10 cellular contexts compared by ENCODE assay signal in genomic region chr12:12804011-12804410, GRCh38. TPM values are rescaled to one million over a fixed set of nuclear protein-coding genes. Genes with fewer than 3 reads are reported as not detected.
DNase-seq lines count a peak whose midpoint lies in the region; ATAC-seq and TF ChIP-seq lines count a peak whose summit lies in the region.
"Had no signal": no experiment of that assay in that cellular context is flagged by ENCODE, and none has a peak within 500 bp of the region (broad histone marks: within the 10 kb centered on the region; RNA-seq: fewer than 3 reads in every experiment).

No MANE protein-coding gene starts in this region.

- H3K9me3 ChIP-seq in suprapubic skin, result no peaks in the 10 kb centered on the region
- H3K9me3 ChIP-seq in tibial nerve, result no peaks in the 10 kb centered on the region

- H3K36me3 Mint-ChIP-seq in activated CD4-positive, alpha-beta T cell treated with anti-CD3 and anti-CD28 coated beads for 36 hours (ENCODE audit: low read depth), result no peaks in the 10 kb centered on the region
- no peaks in the 10 kb centered on the region for H3K36me3 Mint-ChIP-seq in T-cell

- H3K4me1 Mint-ChIP-seq in activated CD4-positive, alpha-beta T cell treated with anti-CD3 and anti-CD28 coated beads for 36 hours, result peaks cover 57% of the 10 kb centered on the region
- peaks cover 57 to 66% (median 60%) of the 10 kb centered on the region in 3 donors for H3K4me1 Mint-ChIP-seq in T-cell

- peak overlapping the region; percentile 15 for H3K27ac Mint-ChIP-seq in activated CD4-positive, alpha-beta T cell treated with anti-CD3 and anti-CD28 coated beads for 36 hours
- H3K27ac Mint-ChIP-seq in T-cell, result peak overlapping the region; percentile 93 to 100

- CTCF ChIA-PET in activated CD4-positive, alpha-beta T cell treated with anti-CD3 and anti-CD28 coated beads for 36 hours (lab: Charles Lee), result interaction anchor here (0.6 to 4.3 kb wide), 3 partner anchors 10 to 1515 kb away, joined by 3 to 27 read pairs (median 5); partner anchors contain the start of gene DDX47
- CTCF ChIA-PET in T-cell (lab: Charles Lee), result interaction anchor here (0.6 to 1.0 kb wide), 3 partner anchors 15 to 30 kb away, joined by 3 to 4 read pairs (median 4); no protein-coding TSS in a partner anchor

- no peaks in the 10 kb centered on the region for H3K9me3 Mint-ChIP-seq in activated CD4-positive, alpha-beta T cell treated with anti-CD3 and anti-CD28 coated beads for 36 hours (ENCODE audit: low read depth)
- H3K9me3 Mint-ChIP-seq in T-cell, result no peaks in the 10 kb centered on the region

- TF ChIP-seq EP300 in suprapubic skin (IDR thresholded peaks at IDR 0.05) (no peak), tibial nerve (IDR thresholded peaks at IDR 0.05) (no peak)

- peaks cover 62% of the 10 kb centered on the region for H3K4me1 ChIP-seq in suprapubic skin
- peaks cover 0 to 27% (median 15%) of the 10 kb centered on the region in 4 donors for H3K4me1 ChIP-seq in tibial nerve
- H3K4me1 ChIP-seq: parathyroid adenoma had no signal

- H3K27ac ChIP-seq in suprapubic skin (peak overlapping the region; percentile 78), tibial nerve (peak overlapping the region in 1 of 4 donors; percentile 3)
- H3K27ac ChIP-seq: parathyroid adenoma had no signal

- no peak overlapping the region for H3K4me3 Mint-ChIP-seq in activated CD4-positive, alpha-beta T cell treated with anti-CD3 and anti-CD28 coated beads for 36 hours
- no peak overlapping the region for H3K4me3 Mint-ChIP-seq in T-cell

- H3K4me3 ChIP-seq in fibroblast of pulmonary artery (replicated peaks; ENCODE audit: low read depth, low read length) (no peak overlapping the region), suprapubic skin (no peak overlapping the region), tibial nerve (no peak overlapping the region)

- no peak for ATAC-seq in activated CD4-positive, alpha-beta T cell treated with anti-CD3 and anti-CD28 coated beads for 36 hours
- ATAC-seq in T-cell (replicated peaks in 1 of 4) (no peak), GM19463 (IDR thresholded peaks at IDR 0.05; ENCODE audit: unreplicated experiment) (no peak)

- H3K27me3 ChIP-seq in suprapubic skin, result no peaks in the 10 kb centered on the region
- H3K27me3 ChIP-seq in tibial nerve, result no peaks in the 10 kb centered on the region

- 83% methylated on average over 6 of the region's 6 CpGs for WGBS in suprapubic skin
- WGBS in tibial nerve, 2 donors, result 82 to 90% methylated on average over 6 of the region's 6 CpGs

- TF ChIP-seq CTCF in fibroblast of pulmonary artery (IDR thresholded peaks at IDR 0.05; ENCODE audit: low read length, missing control alignments) (no peak), suprapubic skin (IDR thresholded peaks at IDR 0.05) (no peak), tibial nerve (IDR thresholded peaks at IDR 0.05) (no peak)

- intact Hi-C loops in activated CD4-positive, alpha-beta T cell treated with anti-CD3 and anti-CD28 coated beads for 36 hours (cut with DNase I, micrococcal nuclease), result no loop called here

- no peaks in the 10 kb centered on the region for H3K36me3 ChIP-seq in suprapubic skin
- H3K36me3 ChIP-seq in tibial nerve, result no peaks in the 10 kb centered on the region

- POLR2A ChIA-PET in activated CD4-positive, alpha-beta T cell treated with anti-CD3 and anti-CD28 coated beads for 36 hours (lab: Charles Lee), result no interaction called here
- POLR2A ChIA-PET in T-cell (lab: Charles Lee), result interaction anchor here in 1 of 2 donors (0.7 kb wide), 2 partner anchors 11 to 428 kb away, joined by 3 to 5 read pairs; no protein-coding TSS in a partner anchor

- DNase-seq in activated CD4-positive, alpha-beta T cell treated with anti-CD3 and anti-CD28 coated beads for 36 hours, result no peak
- DNase-seq in activated CD4-positive, alpha-beta T cell treated with anti-CD3 and anti-CD28 coated beads, Interleukin-2, amount 50 U/mL, for 4 hours, result no peak
- DNase-seq in T-cell, result no peak
- DNase-seq in fibroblast of pulmonary artery (ENCODE audit: low read depth), result peak; percentile 27
- no peak for DNase-seq in suprapubic skin (ENCODE audit: low spot score in 2 of 2)
- DNase-seq in tibial nerve (ENCODE audit: low spot score in 2 of 2), result no peak
- no peak for DNase-seq in NAMALWA (ENCODE audit: low spot score)
- DNase-seq: activated T-cell treated with anti-CD3 and anti-CD28 coated beads for 4 hours had no signal

- TF ChIP-seq POLR2A in suprapubic skin (IDR thresholded peaks at IDR 0.05) (no peak), tibial nerve (IDR thresholded peaks at IDR 0.05) (no peak)

- H3K27me3 Mint-ChIP-seq in activated CD4-positive, alpha-beta T cell treated with anti-CD3 and anti-CD28 coated beads for 36 hours, result no peaks in the 10 kb centered on the region
- H3K27me3 Mint-ChIP-seq in T-cell, result no peaks in the 10 kb centered on the region

RNA-seq across cellular contexts. Expression of gene DDX47, which starts 9.1 kb away (rescaled TPM):
- 10 to 100 TPM; 91.3 to 91.9 TPM for total RNA-seq in activated CD4-positive, alpha-beta T cell treated with anti-CD3 and anti-CD28 coated beads for 36 hours
- total RNA-seq in T-cell (100 to 1,000 TPM in 2 of 5 donors, 10 to 100 TPM in 3; 60.4 to 141 (median 69.8) TPM), suprapubic skin (10 to 100 TPM; 64.1 to 76.4 (median 66.9) TPM), tibial nerve (10 to 100 TPM; 39.4 to 50.0 (median 47.8) TPM)

RNA-seq across cellular contexts. Expression of gene APOLD1, which starts 18.6 kb away (rescaled TPM):
- total RNA-seq in activated CD4-positive, alpha-beta T cell treated with anti-CD3 and anti-CD28 coated beads for 36 hours, result 1 to 10 TPM; 3.5 to 7.0 TPM
- total RNA-seq in T-cell (1 to 10 TPM in 4 of 5 donors, under 1 TPM in 1; 0.82 to 4.7 (median 3.8) TPM), suprapubic skin (10 to 100 TPM; 14.6 to 25.5 (median 16.4) TPM), tibial nerve (100 to 1,000 TPM in 1 of 4 donors, 10 to 100 TPM in 3; 43.7 to 138 (median 83.9) TPM)
